2 cellular contexts compared by ENCODE assay signal in genomic region chr18:58865009-58865345, GRCh38.
TF ChIP-seq lines count a peak whose summit lies in the region.

No MANE protein-coding gene starts in this region.

TF ChIP-seq in SK-N-SH, 30 proteins besides CTCF, POLR2A, EP300 and RAD21 (continued from another document):
- TF ChIP-seq SIN3A (IDR thresholded peaks at IDR 0.05; ENCODE audit: borderline replicate concordance, low read depth, low read length) (no peak), TCF12 (IDR thresholded peaks at IDR 0.05) (no peak), YY1 (IDR thresholded peaks at IDR 0.05; ENCODE audit: low read depth) (no peak)
- TF ChIP-seq, protein P1, sequence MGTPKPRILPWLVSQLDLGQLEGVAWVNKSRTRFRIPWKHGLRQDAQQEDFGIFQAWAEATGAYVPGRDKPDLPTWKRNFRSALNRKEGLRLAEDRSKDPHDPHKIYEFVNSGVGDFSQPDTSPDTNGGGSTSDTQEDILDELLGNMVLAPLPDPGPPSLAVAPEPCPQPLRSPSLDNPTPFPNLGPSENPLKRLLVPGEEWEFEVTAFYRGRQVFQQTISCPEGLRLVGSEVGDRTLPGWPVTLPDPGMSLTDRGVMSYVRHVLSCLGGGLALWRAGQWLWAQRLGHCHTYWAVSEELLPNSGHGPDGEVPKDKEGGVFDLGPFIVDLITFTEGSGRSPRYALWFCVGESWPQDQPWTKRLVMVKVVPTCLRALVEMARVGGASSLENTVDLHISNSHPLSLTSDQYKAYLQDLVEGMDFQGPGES (IDR thresholded peaks at IDR 0.05; ENCODE audit: low read depth, low read length): no peak

TF ChIP-seq in SK-N-SH treated with all-trans-retinoic acid at 6 μM for 48 hours, 23 proteins besides CTCF, POLR2A, EP300 and RAD21 (continued from another document):
- TF ChIP-seq, protein P2, sequence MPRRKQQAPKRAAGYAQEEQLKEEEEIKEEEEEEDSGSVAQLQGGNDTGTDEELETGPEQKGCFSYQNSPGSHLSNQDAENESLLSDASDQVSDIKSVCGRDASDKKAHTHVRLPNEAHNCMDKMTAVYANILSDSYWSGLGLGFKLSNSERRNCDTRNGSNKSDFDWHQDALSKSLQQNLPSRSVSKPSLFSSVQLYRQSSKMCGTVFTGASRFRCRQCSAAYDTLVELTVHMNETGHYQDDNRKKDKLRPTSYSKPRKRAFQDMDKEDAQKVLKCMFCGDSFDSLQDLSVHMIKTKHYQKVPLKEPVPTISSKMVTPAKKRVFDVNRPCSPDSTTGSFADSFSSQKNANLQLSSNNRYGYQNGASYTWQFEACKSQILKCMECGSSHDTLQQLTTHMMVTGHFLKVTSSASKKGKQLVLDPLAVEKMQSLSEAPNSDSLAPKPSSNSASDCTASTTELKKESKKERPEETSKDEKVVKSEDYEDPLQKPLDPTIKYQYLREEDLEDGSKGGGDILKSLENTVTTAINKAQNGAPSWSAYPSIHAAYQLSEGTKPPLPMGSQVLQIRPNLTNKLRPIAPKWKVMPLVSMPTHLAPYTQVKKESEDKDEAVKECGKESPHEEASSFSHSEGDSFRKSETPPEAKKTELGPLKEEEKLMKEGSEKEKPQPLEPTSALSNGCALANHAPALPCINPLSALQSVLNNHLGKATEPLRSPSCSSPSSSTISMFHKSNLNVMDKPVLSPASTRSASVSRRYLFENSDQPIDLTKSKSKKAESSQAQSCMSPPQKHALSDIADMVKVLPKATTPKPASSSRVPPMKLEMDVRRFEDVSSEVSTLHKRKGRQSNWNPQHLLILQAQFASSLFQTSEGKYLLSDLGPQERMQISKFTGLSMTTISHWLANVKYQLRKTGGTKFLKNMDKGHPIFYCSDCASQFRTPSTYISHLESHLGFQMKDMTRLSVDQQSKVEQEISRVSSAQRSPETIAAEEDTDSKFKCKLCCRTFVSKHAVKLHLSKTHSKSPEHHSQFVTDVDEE (CRISPR knock-in tag; IDR thresholded peaks at IDR 0.05): no peak
- no peak for TF ChIP-seq ARNTL (CRISPR knock-in tag; IDR thresholded peaks at IDR 0.05; ENCODE audit: borderline replicate concordance, low read depth)
- TF ChIP-seq ZFP30 (CRISPR knock-in tag; IDR thresholded peaks at IDR 0.05): no peak
- no peak for TF ChIP-seq ZNF70 (CRISPR knock-in tag; IDR thresholded peaks at IDR 0.05)
